Comparison of ENCODE assay signal across 24 cellular contexts in the genomic region with DNA sequence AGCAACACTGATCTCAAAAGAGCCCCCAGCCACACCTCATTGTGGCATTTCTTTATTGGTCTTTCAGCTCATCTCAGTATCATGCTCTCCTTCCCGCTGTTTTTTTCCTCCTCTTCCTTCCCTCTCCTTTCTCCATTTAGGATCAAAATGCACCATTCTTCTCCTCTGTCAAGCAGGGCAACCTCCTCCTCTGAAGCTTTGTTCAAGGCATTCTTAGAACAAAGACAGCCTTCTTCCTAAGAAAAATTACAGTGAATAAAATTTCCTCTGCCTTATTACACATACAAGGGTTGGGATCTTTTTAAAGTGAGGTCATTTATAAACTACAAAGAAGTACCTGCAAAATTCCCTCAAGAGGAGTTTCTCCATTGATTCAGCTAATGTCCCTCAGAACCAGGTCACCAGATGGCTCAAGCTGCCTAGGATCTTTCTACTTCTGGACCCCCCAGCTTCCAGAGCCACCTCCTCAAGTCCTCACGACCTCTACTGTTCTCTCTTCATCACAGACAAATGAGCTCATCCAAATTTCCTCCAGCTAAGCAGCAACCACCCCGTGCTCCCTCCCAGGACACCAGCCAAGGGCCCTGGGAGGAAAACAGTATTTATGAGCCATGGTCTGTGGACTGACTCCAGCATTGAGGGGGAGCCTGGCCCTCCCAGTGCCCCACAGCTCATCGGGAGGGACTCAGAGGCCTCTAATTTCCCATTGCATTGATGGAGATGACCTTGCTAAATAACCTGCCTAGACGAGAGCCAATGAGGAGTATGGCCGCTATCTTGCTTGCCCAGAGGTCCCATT. TPM values are rescaled to one million over a fixed set of nuclear protein-coding genes. Genes with fewer than 3 reads are reported as not detected.
DNase-seq lines count a peak whose midpoint lies in the region; ATAC-seq and TF ChIP-seq lines count a peak whose summit lies in the region.
"Had no signal": no experiment of that assay in that cellular context is flagged by ENCODE, and none has a peak within 500 bp of the region (broad histone marks: within the 10 kb centered on the region; RNA-seq: fewer than 3 reads in every experiment).

No MANE protein-coding gene starts in this region.

- H3K23ac ChIP-seq in mesenchymal stem cell (ENCODE audit: low read length in 2 of 2): no peak overlapping the region

- H3K14ac ChIP-seq in mesenchymal stem cell (ENCODE audit: low read length in 2 of 2): no peak overlapping the region

- peak overlapping the region; percentile 35 for H2AK5ac ChIP-seq in mesenchymal stem cell (ENCODE audit: low read length, severe bottlenecking)

- peak in 3 of 4 donors; percentile 43 to 65 (median 52) for ATAC-seq in heart left ventricle
- no peak for ATAC-seq in HG02938 (IDR thresholded peaks at IDR 0.05; ENCODE audit: unreplicated experiment)
- ATAC-seq: activated CD8-positive, alpha-beta memory T cell treated with anti-CD3 and anti-CD28 coated beads, Interleukin-2, amount 10 ng/mL, durations not matched to agents 7 days and 5 days; HepG2; stimulated activated effector memory CD8-positive, alpha-beta T cell treated with anti-CD3 and anti-CD28 coated beads, Interleukin-12 subunit alpha, Interleukin-12 subunit beta, amount 100 ng/mL, for 72 hours; T-helper 17 cell had no signal

- peaks cover 0 to 34% (median 21%) of the 10 kb centered on the region in 9 donors for H3K36me3 ChIP-seq in heart left ventricle
- peaks cover 20 to 27% of the 10 kb centered on the region in 2 experiments for H3K36me3 ChIP-seq in mesenchymal stem cell (ENCODE audit: control insufficient read depth in 1 of 2, insufficient read depth in 2 of 2, low read depth in 1 of 2, low read length in 2 of 2)
- H3K36me3 ChIP-seq: ovary had no signal

- no peak overlapping the region for H2BK15ac ChIP-seq in mesenchymal stem cell (ENCODE audit: low read depth, poor library complexity, severe bottlenecking)

- no peak overlapping the region for H3K4me2 ChIP-seq in mesenchymal stem cell (ENCODE audit: low read length, poor library complexity, severe bottlenecking)
- H3K4me2 ChIP-seq: smooth muscle cell had no signal

- no peak overlapping the region for H3K4me3 ChIP-seq in heart left ventricle
- H3K4me3 ChIP-seq in mesenchymal stem cell (ENCODE audit: insufficient read depth in 1 of 2, low read depth in 1 of 2, low read length in 2 of 2): peak overlapping the region in 1 of 2 experiments; percentile 45
- H3K4me3 ChIP-seq: heart right ventricle, ovary, smooth muscle cell had no signal

- no peak overlapping the region for H2BK12ac ChIP-seq in mesenchymal stem cell (ENCODE audit: low read length in 2 of 2)

- peaks cover 0 to 7% (median 0%) of the 10 kb centered on the region in 12 donors for H3K4me1 ChIP-seq in heart left ventricle
- H3K4me1 ChIP-seq in mesenchymal stem cell (ENCODE audit: control insufficient read depth, insufficient read depth, low read depth, low read length): peaks cover 9% of the 10 kb centered on the region

- H3K27ac ChIP-seq in heart left ventricle (no peak overlapping the region), caudate nucleus (ENCODE audit: low read depth, low read length) (peak overlapping the region; percentile 40), mesenchymal stem cell (ENCODE audit: low read length, poor library complexity, severe bottlenecking) (no peak overlapping the region)
- H3K27ac ChIP-seq: epithelial cell of prostate, heart right ventricle, ovary had no signal

- 55 to 78% (median 63%) methylated on average over 6 of the region's 6 CpGs for WGBS in heart left ventricle, 4 donors
- 85% methylated on average over 6 of the region's 6 CpGs for WGBS in mesenchymal stem cell

- no peak overlapping the region for H2AFZ ChIP-seq in mesenchymal stem cell (ENCODE audit: low read depth, low read length)

- no peak overlapping the region for H4K8ac ChIP-seq in mesenchymal stem cell (ENCODE audit: low read length)

- H3K27me3 ChIP-seq in heart left ventricle (no peaks in the 10 kb centered on the region), mesenchymal stem cell (ENCODE audit: control insufficient read depth in 1 of 2, insufficient read depth in 1 of 2, low read length in 2 of 2) (no peaks in the 10 kb centered on the region)
- H3K27me3 ChIP-seq: heart right ventricle, ovary had no signal

- H2BK120ac ChIP-seq in mesenchymal stem cell (ENCODE audit: low read depth, low read length): no peak overlapping the region

- no peak overlapping the region for H4K91ac ChIP-seq in mesenchymal stem cell (ENCODE audit: low read length)

- H3K9me3 ChIP-seq in heart left ventricle (peaks cover 0 to 18% (median 5%) of the 10 kb centered on the region in 12 donors), mesenchymal stem cell (ENCODE audit: control insufficient read depth, low read length) (peaks cover 11% of the 10 kb centered on the region)
- H3K9me3 ChIP-seq: ovary had no signal

- TF ChIP-seq POLR2A in heart left ventricle (IDR thresholded peaks at IDR 0.05): no peak

- no peak overlapping the region for H2BK5ac ChIP-seq in mesenchymal stem cell (ENCODE audit: low read depth, low read length, poor library complexity, severe bottlenecking)

- intact Hi-C loops in heart left ventricle (cut with DNase I) (no loop called here), cardiac septum (cut with DNase I) (no loop called here)

- H3K79me1 ChIP-seq in mesenchymal stem cell (replicated peaks; ENCODE audit: low read length, poor library complexity, severe bottlenecking): peaks cover 22% of the 10 kb centered on the region

- no peak overlapping the region for H3K4ac ChIP-seq in mesenchymal stem cell (ENCODE audit: low read depth in 1 of 2, low read length in 2 of 2)

- no peak for DNase-seq in heart left ventricle
- no peak for DNase-seq in cardiac septum (ENCODE audit: low spot score)
- peak in 29 of 61 donors; percentile 9 to 72 (median 38) for DNase-seq in caudate nucleus (lab: John Stamatoyannopoulos, UW)
- DNase-seq in mesenchymal stem cell: no peak
- DNase-seq in HK-2 (ENCODE audit: unreplicated experiment): no peak
- no peak for DNase-seq in stimulated activated CD4-positive, alpha-beta T cell treated with anti-CD3 and anti-CD28 coated beads, Interleukin-4, amount 100 ng/mL, for 4 hours
- no peak for DNase-seq in activated CD4-positive, CD25-positive, alpha-beta regulatory T cell (lab: John Stamatoyannopoulos, UW)
- DNase-seq: 8988T; activated CD4-positive, CD25-positive, alpha-beta regulatory T cell treated with anti-CD3 and anti-CD28 coated beads, Interleukin-2, amount 50 U/mL, for 72 hours; activated CD8-positive, alpha-beta memory T cell treated with anti-CD3 and anti-CD28 coated beads, Interleukin-2, amount 10 ng/mL, durations not matched to agents 7 days and 5 days; activated gamma-delta T cell; CD8-positive, alpha-beta memory T cell; heart right ventricle; kidney; NCI-H187 treated with DMSO at 0.1 percent for 48 hours; ovary; SHP77 treated with DMSO at 0.1 percent for 48 hours; T-helper 17 cell; trophoblast cell had no signal

- H3K9ac ChIP-seq in mesenchymal stem cell (ENCODE audit: low read length): peak overlapping the region; percentile 58

- no peak for TF ChIP-seq CTCF in heart left ventricle (IDR thresholded peaks at IDR 0.05)

- no peak overlapping the region for H3K18ac ChIP-seq in mesenchymal stem cell (ENCODE audit: low read depth in 1 of 2, low read length in 2 of 2)

RNA-seq across cellular contexts. Expression of a gene that starts 18.0 kb away (rescaled TPM):
- total RNA-seq in heart left ventricle: 10 to 100 TPM in 3 of 9 donors, 1 to 10 TPM in 6; 6.0 to 12.5 (median 9.1) TPM
- polyA plus RNA-seq in heart left ventricle: 1 to 10 TPM; 7.1 to 8.2 TPM
- 13.3 TPM for total RNA-seq in cardiac septum
- 9.9 TPM for polyA plus RNA-seq in mesenchymal stem cell (2013, experiment 1 of 2)
- 9.8 TPM for polyA plus RNA-seq in mesenchymal stem cell (2013, experiment 2 of 2)

RNA-seq across cellular contexts. Expression of a gene that starts 59.2 kb away (rescaled TPM):
- total RNA-seq in heart left ventricle (10 to 100 TPM; 18.6 to 43.7 (median 24.8) TPM), cardiac septum (38.1 TPM)
- 10 to 100 TPM; 10.7 to 50.7 TPM for polyA plus RNA-seq in heart left ventricle
- 19.7 TPM for polyA plus RNA-seq in mesenchymal stem cell (2013, experiment 1 of 2)
- 18.7 TPM for polyA plus RNA-seq in mesenchymal stem cell (2013, experiment 2 of 2)
